8 cellular contexts compared by ENCODE assay signal in genomic region chr13:110560606-110561334, GRCh38. TPM values are rescaled to one million over a fixed set of nuclear protein-coding genes. Genes with fewer than 3 reads are reported as not detected.
A peak's percentile ranks its signal among the peaks of the same experiment; 100 is the strongest.
DNase-seq lines count a peak whose midpoint lies in the region; ATAC-seq, FAIRE-seq and TF ChIP-seq lines count a peak whose summit lies in the region.

No MANE protein-coding gene starts in this region.

- no peaks in the 10 kb centered on the region for H3K36me3 ChIP-seq in endothelial cell of umbilical vein (ENCODE audit: control insufficient read depth in 2 of 2, extremely low read depth in 1 of 2, insufficient read depth in 2 of 2, low read length in 2 of 2)
- no peaks in the 10 kb centered on the region for H3K36me3 ChIP-seq in mucosa of stomach (ENCODE audit: control insufficient read depth, insufficient read depth, low read length)

- intact Hi-C loops in activated CD4-positive, alpha-beta T cell treated with anti-CD3 and anti-CD28 coated beads for 36 hours (cut with DNase I, micrococcal nuclease): loop anchor here (1.0 to 10.0 kb wide), 4 partner anchors 54 to 776 kb away; partner anchors contain the start of genes NAXD (in 2 of the 2) and IRS2 (in 1 of the 2)
- intact Hi-C loops in endothelial cell of umbilical vein (cut with micrococcal nuclease): loop anchor here (2.0 kb wide), 1 partner anchor 14 kb away; no protein-coding TSS in a partner anchor

- no peak for TF ChIP-seq CTCF in endothelial cell of umbilical vein (IDR thresholded peaks at IDR 0.05; ENCODE audit: extremely low read depth in 1 of 2, insufficient read depth in 1 of 2, low read depth in 1 of 2, low read length in 2 of 2)

- no peak for FAIRE-seq in endothelial cell of umbilical vein (lab: Jason Lieb, UNC)

- H3K4me3 Mint-ChIP-seq in activated CD4-positive, alpha-beta T cell treated with anti-CD3 and anti-CD28 coated beads for 36 hours: peak overlapping the region; percentile 77

- no peak overlapping the region for H3K9ac ChIP-seq in endothelial cell of umbilical vein (replicated peaks; ENCODE audit: extremely low read depth, insufficient read depth, low read length)
- peak overlapping the region; percentile 94 for H3K9ac ChIP-seq in mucosa of stomach (ENCODE audit: low read length)

- BruUV-seq in endothelial cell of umbilical vein (replicated peaks; lab: Mats Ljungman, UMichigan): no TSS peak

- no peaks in the 10 kb centered on the region for H3K79me2 ChIP-seq in endothelial cell of umbilical vein (ENCODE audit: control insufficient read depth, insufficient read depth, low read length)

- H2AFZ ChIP-seq in endothelial cell of umbilical vein (ENCODE audit: low read depth, low read length): peak overlapping the region; percentile 96

- POLR2A ChIA-PET in activated CD4-positive, alpha-beta T cell treated with anti-CD3 and anti-CD28 coated beads for 36 hours (lab: Charles Lee): interaction anchor here (0.5 kb wide), 1 partner anchor 1934 kb away, joined by 3 read pairs; no protein-coding TSS in a partner anchor
- POLR2A ChIA-PET in endothelial cell of umbilical vein (lab: Charles Lee): no interaction called here

- no peak for TF ChIP-seq POLR2A in endothelial cell of umbilical vein (IDR thresholded peaks at IDR 0.05; ENCODE audit: low read depth, low read length)

- H3K4me3 ChIP-seq in endothelial cell of umbilical vein (replicated peaks in 1 of 3; ENCODE audit: insufficient read depth in 1 of 3, low read depth in 1 of 3, low read length in 3 of 3): peak overlapping the region; percentile 57 to 73 (median 62)
- peak overlapping the region; percentile 95 for H3K4me3 ChIP-seq in mucosa of stomach (ENCODE audit: low read length)

- no peak for ATAC-seq in activated CD4-positive, alpha-beta T cell treated with anti-CD3 and anti-CD28 coated beads for 36 hours
- peak; percentile 16 for ATAC-seq in HG02852 (IDR thresholded peaks at IDR 0.05; ENCODE audit: unreplicated experiment)

- no peak overlapping the region for H3K27ac ChIP-seq in endothelial cell of umbilical vein (ENCODE audit: insufficient read depth, low read depth, low read length)

- peaks cover 8% of the 10 kb centered on the region for H3K4me1 ChIP-seq in endothelial cell of umbilical vein (ENCODE audit: control insufficient read depth, extremely low read depth, insufficient read depth, low read length)
- peaks cover 57% of the 10 kb centered on the region for H3K4me1 ChIP-seq in mucosa of stomach (ENCODE audit: control insufficient read depth, insufficient read depth, low read length)

- peaks cover 18% of the 10 kb centered on the region for H3K4me1 Mint-ChIP-seq in activated CD4-positive, alpha-beta T cell treated with anti-CD3 and anti-CD28 coated beads for 36 hours

- CTCF ChIA-PET in activated CD4-positive, alpha-beta T cell treated with anti-CD3 and anti-CD28 coated beads for 36 hours (lab: Charles Lee): no interaction called here
- CTCF ChIA-PET in endothelial cell of umbilical vein (lab: Charles Lee): interaction anchor here (1.5 kb wide), 2 partner anchors 12 to 105 kb away, joined by 4 to 8 read pairs; no protein-coding TSS in a partner anchor

- no peaks in the 10 kb centered on the region for H4K20me1 ChIP-seq in endothelial cell of umbilical vein (replicated peaks; ENCODE audit: control insufficient read depth, extremely low read depth, insufficient read depth, low read length)

- dilution Hi-C loops in endothelial cell of umbilical vein (cut with MboI; ENCODE audit: extremely low pct_ligation_motif_present, low sequenced_read_pairs): no loop called here

- DNase-seq in activated CD4-positive, alpha-beta T cell treated with anti-CD3 and anti-CD28 coated beads for 36 hours: peak; percentile 29
- DNase-seq in activated CD4-positive, alpha-beta T cell treated with anti-CD3 and anti-CD28 coated beads, Interleukin-2, amount 50 U/mL, for 1 hour: no peak
- peak; percentile 32 for DNase-seq in SK-MEL-5 (ENCODE audit: low read depth, low spot score)
- peak; percentile 38 for DNase-seq in endothelial cell of umbilical vein (ENCODE audit: low read depth, low spot score)
- DNase-seq in NCI-H446 treated with DMSO at 0.1 percent for 48 hours (lab: John Stamatoyannopoulos, UW): no peak
- no peak for DNase-seq in foreskin melanocyte

- peaks cover 4% of the 10 kb centered on the region for H3K27me3 Mint-ChIP-seq in activated CD4-positive, alpha-beta T cell treated with anti-CD3 and anti-CD28 coated beads for 36 hours

- in situ Hi-C loops in SK-MEL-5 (cut with HindIII; ENCODE audit: low pct_unique_long_range_greater_than_20kb, low sequenced_read_pairs): no loop called here

- H3K9me1 ChIP-seq in endothelial cell of umbilical vein (replicated peaks; ENCODE audit: control insufficient read depth, extremely low read depth, insufficient read depth, low read length): no peaks in the 10 kb centered on the region

- peak overlapping the region; percentile 80 for H3K4me2 ChIP-seq in endothelial cell of umbilical vein (ENCODE audit: insufficient read depth, low read length)

- H3K9me3 Mint-ChIP-seq in activated CD4-positive, alpha-beta T cell treated with anti-CD3 and anti-CD28 coated beads for 36 hours (ENCODE audit: low read depth): no peaks in the 10 kb centered on the region

- H3K27ac Mint-ChIP-seq in activated CD4-positive, alpha-beta T cell treated with anti-CD3 and anti-CD28 coated beads for 36 hours: peak overlapping the region; percentile 71

- no peaks in the 10 kb centered on the region for H3K9me3 ChIP-seq in endothelial cell of umbilical vein (replicated peaks; ENCODE audit: control insufficient read depth, insufficient read depth, low read length)
- H3K9me3 ChIP-seq in mucosa of stomach (ENCODE audit: control insufficient read depth, low read length): no peaks in the 10 kb centered on the region

- no peaks in the 10 kb centered on the region for H3K36me3 Mint-ChIP-seq in activated CD4-positive, alpha-beta T cell treated with anti-CD3 and anti-CD28 coated beads for 36 hours (ENCODE audit: low read depth)

- H3K27me3 ChIP-seq in endothelial cell of umbilical vein (ENCODE audit: control insufficient read depth in 2 of 2, insufficient read depth in 2 of 2, low read length in 2 of 2) (peaks cover 11 to 20% of the 10 kb centered on the region in 2 experiments), mucosa of stomach (ENCODE audit: control insufficient read depth, insufficient read depth, low read length) (no peaks in the 10 kb centered on the region)

TF ChIP-seq in endothelial cell of umbilical vein, 7 proteins besides CTCF, POLR2A, EP300 and RAD21:
- TF ChIP-seq MAX (IDR thresholded peaks at IDR 0.05; ENCODE audit: insufficient read depth, insufficient read length) (no peak), EZH2 (IDR thresholded peaks at IDR 0.05; ENCODE audit: borderline replicate concordance, low read depth, low read length, severe bottlenecking) (no peak), MYC (IDR thresholded peaks at IDR 0.05; ENCODE audit: low read depth, low read length) (no peak), GATA2 (IDR thresholded peaks at IDR 0.05; ENCODE audit: insufficient read depth, insufficient read length, low read depth, low read length) (peak; percentile 57)

RNA-seq across cellular contexts. Expression of gene RAB20, which starts 0.8 kb away (rescaled TPM):
- 1 to 10 TPM; 6.0 to 9.0 TPM for total RNA-seq in activated CD4-positive, alpha-beta T cell treated with anti-CD3 and anti-CD28 coated beads for 36 hours
- total RNA-seq in SK-MEL-5 (2014; rRNA removed; shearing (Covaris generic)): 21.0 and 26.7 TPM in 2 replicates
- polyA plus RNA-seq in SK-MEL-5 (2015; cell fraction: cytosol; rRNA removed): 11.2 and 12.3 TPM in 2 replicates
- polyA plus RNA-seq in SK-MEL-5 (2015; cell fraction: nucleus; rRNA removed): 1.9 and 3.4 TPM in 2 replicates
- 1.3 and 1.4 TPM in 2 replicates for total RNA-seq in endothelial cell of umbilical vein
- polyA plus RNA-seq in endothelial cell of umbilical vein: 1.7 and 1.8 TPM in 2 replicates
- polyA plus RNA-seq in endothelial cell of umbilical vein (2011; cell fraction: cytosol; rRNA removed): 2.0 TPM in 2 replicates
- 0.74 and 0.92 TPM in 2 replicates for polyA plus RNA-seq in endothelial cell of umbilical vein (2011; cell fraction: nucleus; rRNA removed)
- 1.4 and 2.0 TPM in 2 replicates for polyA plus RNA-seq in endothelial cell of umbilical vein (2012)
- polyA minus RNA-seq in endothelial cell of umbilical vein: 0.58 and 1.6 TPM in 2 replicates
- polyA minus RNA-seq in endothelial cell of umbilical vein (2011; cell fraction: cytosol; rRNA and poly(A)+ RNA removed): 4.7 TPM
- 0.38 TPM in 1 of 2 replicates, not detected in the other for polyA minus RNA-seq in endothelial cell of umbilical vein (2011; cell fraction: nucleus; rRNA and poly(A)+ RNA removed)

RNA-seq across cellular contexts. Expression of gene NAXD, which starts 54.6 kb away (rescaled TPM):
- 10 to 100 TPM; 19.6 to 23.3 TPM for total RNA-seq in activated CD4-positive, alpha-beta T cell treated with anti-CD3 and anti-CD28 coated beads for 36 hours
- total RNA-seq in SK-MEL-5 (2014; rRNA removed; shearing (Covaris generic)): 17.2 and 17.7 TPM in 2 replicates
- polyA plus RNA-seq in SK-MEL-5 (2015; cell fraction: cytosol; rRNA removed): 23.4 and 29.8 TPM in 2 replicates
- polyA plus RNA-seq in SK-MEL-5 (2015; cell fraction: nucleus; rRNA removed): 81.0 and 102 TPM in 2 replicates
- total RNA-seq in endothelial cell of umbilical vein: 19.9 and 22.4 TPM in 2 replicates
- polyA plus RNA-seq in endothelial cell of umbilical vein: 40.4 and 42.9 TPM in 2 replicates
- polyA plus RNA-seq in endothelial cell of umbilical vein (2011; cell fraction: cytosol; rRNA removed): 24.7 and 24.8 TPM in 2 replicates
- 74.7 and 80.7 TPM in 2 replicates for polyA plus RNA-seq in endothelial cell of umbilical vein (2011; cell fraction: nucleus; rRNA removed)
- polyA plus RNA-seq in endothelial cell of umbilical vein (2012): 22.1 and 26.3 TPM in 2 replicates
- 20.0 and 22.1 TPM in 2 replicates for polyA minus RNA-seq in endothelial cell of umbilical vein
- 9.9 TPM for polyA minus RNA-seq in endothelial cell of umbilical vein (2011; cell fraction: cytosol; rRNA and poly(A)+ RNA removed)
- 11.3 and 13.1 TPM in 2 replicates for polyA minus RNA-seq in endothelial cell of umbilical vein (2011; cell fraction: nucleus; rRNA and poly(A)+ RNA removed)

Comparison
In these comparisons a context has a peak if more than half of its experiments do, and no peak if none do; other contexts are left out.
1. DNase-seq: peak in activated CD4-positive, alpha-beta T cell treated with anti-CD3 and anti-CD28 coated beads for 36 hours (single experiment), SK-MEL-5 (single experiment) and endothelial cell of umbilical vein (single experiment); none in activated CD4-positive, alpha-beta T cell treated with anti-CD3 and anti-CD28 coated beads, Interleukin-2, amount 50 U/mL, for 1 hour (single experiment), NCI-H446 treated with DMSO at 0.1 percent for 48 hours (single experiment) and foreskin melanocyte (single experiment).